In genomic region chr3:13588221-13588701, GRCh38 we compare ENCODE assay signal across 20 cellular contexts. TPM values are rescaled to one million over a fixed set of nuclear protein-coding genes. Genes with fewer than 3 reads are reported as not detected.
DNase-seq lines count a peak whose midpoint lies in the region; ATAC-seq, FAIRE-seq and TF ChIP-seq lines count a peak whose summit lies in the region.
"Had no signal": no experiment of that assay in that cellular context is flagged by ENCODE, and none has a peak within 500 bp of the region (broad histone marks: within the 10 kb centered on the region; RNA-seq: fewer than 3 reads in every experiment).

No MANE protein-coding gene starts in this region.

- H3K4me1 ChIP-seq in HepG2 (ENCODE audit: insufficient read depth, low read length) (no peaks in the 10 kb centered on the region), right lobe of liver (no peaks in the 10 kb centered on the region), osteoblast (ENCODE audit: insufficient read depth, low read length) (no peaks in the 10 kb centered on the region), upper lobe of right lung (no peaks in the 10 kb centered on the region)
- H3K4me1 ChIP-seq: SJSA1 had no signal

- BruUV-seq in HepG2 (replicated peaks; lab: Mats Ljungman, UMichigan): no TSS peak

- ATAC-seq in HepG2 (no peak), right lobe of liver (no peak), upper lobe of right lung (peak; percentile 64), GM18858 (IDR thresholded peaks at IDR 0.05; ENCODE audit: unreplicated experiment) (no peak)
- ATAC-seq: Panc1 had no signal

- H3K4me3 ChIP-seq in HepG2 (replicated peaks in 1 of 3; ENCODE audit: insufficient read depth in 1 of 3, low read depth in 2 of 3, low read length in 3 of 3) (no peak overlapping the region), right lobe of liver (no peak overlapping the region), epithelial cell of esophagus (ENCODE audit: low read length) (no peak overlapping the region), osteoblast (ENCODE audit: insufficient read depth, low read length) (no peak overlapping the region), upper lobe of right lung (no peak overlapping the region)
- H3K4me3 ChIP-seq: SJSA1 had no signal

- in situ Hi-C loops in HepG2 (cut with HindIII; ENCODE audit: extremely low pct_ligation_motif_present, low pct_unique_long_range_greater_than_20kb): no loop called here

- H3K4me2 ChIP-seq in HepG2 (ENCODE audit: low read depth, low read length) (no peak overlapping the region), osteoblast (ENCODE audit: insufficient read depth, low read length) (no peak overlapping the region)

- H3K27ac ChIP-seq in HepG2 (ENCODE audit: extremely low read length, insufficient read depth, low read length) (no peak overlapping the region), right lobe of liver (no peak overlapping the region), osteoblast (ENCODE audit: low read depth, low read length) (no peak overlapping the region), upper lobe of right lung (no peak overlapping the region)
- H3K27ac ChIP-seq: SJSA1 had no signal

- no peak for FAIRE-seq in HepG2 (lab: Jason Lieb, UNC)

- H2AFZ ChIP-seq in HepG2 (ENCODE audit: low read length): no peak overlapping the region
- no peak overlapping the region for H2AFZ ChIP-seq in osteoblast (ENCODE audit: low read length)

- H3K27me3 ChIP-seq in HepG2 (ENCODE audit: control insufficient read depth in 1 of 2, insufficient read depth in 2 of 2, low read length in 2 of 2) (peaks cover 1 to 12% of the 10 kb centered on the region in 2 experiments; a peak in 3 of 5 replicates), right lobe of liver (no peaks in the 10 kb centered on the region), osteoblast (ENCODE audit: insufficient read depth, low read length) (no peaks in the 10 kb centered on the region), upper lobe of right lung (no peaks in the 10 kb centered on the region)
- H3K27me3 ChIP-seq: SJSA1 had no signal

- intact Hi-C loops in HepG2 (cut with micrococcal nuclease; ENCODE audit: unreplicated experiment): no loop called here
- intact Hi-C loops in right lobe of liver (cut with DNase I): no loop called here
- intact Hi-C loops in upper lobe of right lung (cut with DNase I): no loop called here

- no peak overlapping the region for H3K9ac ChIP-seq in HepG2 (ENCODE audit: insufficient read depth, low read depth, low read length)

- 33% methylated on average over 15 of the region's 16 CpGs for WGBS in HepG2 (ENCODE audit: low lambda C conversion rate)
- 73% methylated on average over 8 of the region's 16 CpGs for WGBS in right lobe of liver (ENCODE audit: insufficient coverage, low coverage, low lambda C conversion rate, missing lambda C conversion rate)

- TF ChIP-seq EP300 in HepG2 (IDR thresholded peaks at IDR 0.05; ENCODE audit: low read depth in 2 of 2, low read length in 2 of 2) (no peak), HepG2 (CRISPR knock-in tag; IDR thresholded peaks at IDR 0.05; ENCODE audit: borderline replicate concordance) (no peak)

- TF ChIP-seq CTCF in HepG2 (CRISPR knock-in tag; IDR thresholded peaks at IDR 0.05): no peak
- TF ChIP-seq CTCF in right lobe of liver (IDR thresholded peaks at IDR 0.05): no peak
- no peak for TF ChIP-seq CTCF in epithelial cell of esophagus (IDR thresholded peaks at IDR 0.05; ENCODE audit: insufficient read depth, low read depth, low read length, missing control alignments)
- TF ChIP-seq CTCF in osteoblast (IDR thresholded peaks at IDR 0.05; ENCODE audit: extremely low read depth, low read depth, low read length): no peak
- TF ChIP-seq CTCF in upper lobe of right lung (IDR thresholded peaks at IDR 0.05): no peak

- TF ChIP-seq RAD21 in HepG2 (CRISPR knock-in tag; IDR thresholded peaks at IDR 0.05): no peak

- TF ChIP-seq POLR2A in HepG2 (IDR thresholded peaks at IDR 0.05; ENCODE audit: insufficient read depth in 1 of 2, low read depth in 2 of 2, low read length in 2 of 2) (no peak), right lobe of liver (IDR thresholded peaks at IDR 0.05) (no peak)

- H3K9me3 ChIP-seq in HepG2 (ENCODE audit: low read length) (no peaks in the 10 kb centered on the region), right lobe of liver (no peaks in the 10 kb centered on the region), osteoblast (ENCODE audit: low read depth, low read length) (no peaks in the 10 kb centered on the region), upper lobe of right lung (no peaks in the 10 kb centered on the region)
- H3K9me3 ChIP-seq: SJSA1 had no signal

- H4K20me1 ChIP-seq in HepG2 (ENCODE audit: insufficient read depth, low read length) (no peaks in the 10 kb centered on the region), osteoblast (ENCODE audit: insufficient read depth, low read length) (no peaks in the 10 kb centered on the region)

- POLR2A ChIA-PET in HepG2 (lab: Yijun Ruan, JAX): no interaction called here

- no peak for DNase-seq in HepG2 (ENCODE audit: low spot score)
- DNase-seq in right lobe of liver: no peak
- peak; percentile 38 for DNase-seq in epithelial cell of esophagus (ENCODE audit: low read depth)
- DNase-seq in osteoblast (ENCODE audit: insufficient read length, low spot score, missing footprints): peak; percentile 75
- DNase-seq in upper lobe of right lung: no peak
- DNase-seq in NCI-H2196 (lab: John Stamatoyannopoulos, UW; ENCODE audit: unreplicated experiment): no peak
- no peak for DNase-seq in hepatic stellate cell (ENCODE audit: low spot score)
- DNase-seq: CD4-positive, CD25-positive, alpha-beta regulatory T cell; COR-L47; DMS 273 treated with DMSO at 0.1 percent for 48 hours; DND-41; HCEC 1CT; KG1; NCI-H1417 treated with DMSO at 0.1 percent for 48 hours; NCI-H2081; NCI-H2171 treated with DMSO at 0.1 percent for 48 hours; NCI-H446 treated with DMSO at 0.1 percent for 48 hours had no signal

- H3K36me3 ChIP-seq in HepG2 (replicated peaks in 1 of 2; ENCODE audit: control insufficient read depth in 1 of 2, insufficient read depth in 2 of 2, low read length in 2 of 2) (no peaks in the 10 kb centered on the region), right lobe of liver (no peaks in the 10 kb centered on the region), osteoblast (ENCODE audit: insufficient read depth, low read length) (no peaks in the 10 kb centered on the region), upper lobe of right lung (no peaks in the 10 kb centered on the region)
- H3K36me3 ChIP-seq: SJSA1 had no signal

- H3K79me2 ChIP-seq in HepG2 (ENCODE audit: insufficient read depth, low read length): no peaks in the 10 kb centered on the region
- H3K79me2 ChIP-seq in osteoblast (ENCODE audit: insufficient read depth, low read length): no peaks in the 10 kb centered on the region

- CTCF ChIA-PET in HepG2 (lab: Yijun Ruan, JAX; ENCODE audit: low intra/inter-chr PET ratio, low total read pairs): no interaction called here

TF ChIP-seq in HepG2, 621 proteins besides CTCF, POLR2A, EP300 and RAD21:
- TF ChIP-seq CREB1 (IDR thresholded peaks at IDR 0.05): peak; percentile 72
- TF ChIP-seq CREB1 (CRISPR knock-in tag; IDR thresholded peaks at IDR 0.05): no peak
- peak; percentile 59 for TF ChIP-seq ATF7 (IDR thresholded peaks at IDR 0.05)
- TF ChIP-seq ATF7 (CRISPR knock-in tag; IDR thresholded peaks at IDR 0.05): no peak
- TF ChIP-seq ZEB1 (IDR thresholded peaks at IDR 0.05; ENCODE audit: insufficient replicate concordance, low read depth): no peak

RNA-seq across cellular contexts. Expression of gene FBLN2, which starts 39.3 kb away (rescaled TPM):
- total RNA-seq in HepG2 (2016; rRNA removed; fragmentation: Illumina TruSeq; extraction: Trizol) (not detected in 2 replicates), right lobe of liver (1 to 10 TPM; 1.9 to 4.0 (median 2.7) TPM), osteoblast (46.0 and 54.6 TPM in 2 replicates), upper lobe of right lung (32.9 TPM)
- total RNA-seq in HepG2 (2016; cell fraction: cytosol; rRNA removed; fragmentation: Illumina TruSeq; extraction: Trizol; ENCODE audit: low read depth): not detected in 2 replicates
- not detected in 2 replicates for total RNA-seq in HepG2 (2016; cell fraction: insoluble cytoplasmic fraction; rRNA removed; fragmentation: Illumina TruSeq; extraction: Trizol)
- total RNA-seq in HepG2 (2016; cell fraction: membrane; rRNA removed; fragmentation: Illumina TruSeq; extraction: Trizol): not detected in 2 replicates
- total RNA-seq in HepG2 (2016; cell fraction: nucleus; rRNA removed; fragmentation: Illumina TruSeq; extraction: Trizol): not detected in 2 replicates
- 0.04 TPM in 1 of 2 replicates, not detected in the other for polyA plus RNA-seq in HepG2 (2011; rRNA removed)
- 0.04 TPM in 2 replicates for polyA plus RNA-seq in HepG2 (2011; cell fraction: cytosol; rRNA removed)
- polyA plus RNA-seq in HepG2 (2011; cell fraction: nucleus; rRNA removed): 0.02 and 0.05 TPM in 2 replicates
- 0.05 and 0.08 TPM in 2 replicates for polyA plus RNA-seq in HepG2 (2012)
- not detected in 2 replicates for polyA plus RNA-seq in HepG2 (2016; cell fraction: cytosol; fragmentation: Illumina TruSeq; extraction: Trizol; ENCODE audit: low read depth)
- not detected in 2 replicates for polyA plus RNA-seq in HepG2 (2016; cell fraction: insoluble cytoplasmic fraction; fragmentation: Illumina TruSeq; extraction: Trizol; ENCODE audit: low read depth)
- not detected in 2 replicates for polyA plus RNA-seq in HepG2 (2016; cell fraction: membrane; fragmentation: Illumina TruSeq; extraction: Trizol; ENCODE audit: low read depth)
- polyA plus RNA-seq in HepG2 (2016; cell fraction: nucleus; fragmentation: Illumina TruSeq; extraction: Trizol; ENCODE audit: insufficient read depth, low read depth): not detected in 2 replicates
- polyA minus RNA-seq in HepG2 (2011; rRNA and poly(A)+ RNA removed; ENCODE audit: low replicate concordance): 0.06 and 0.12 TPM in 2 replicates
- not detected in 2 replicates for polyA minus RNA-seq in HepG2 (2011; cell fraction: cytosol; rRNA and poly(A)+ RNA removed)
- 0.37 TPM in 1 of 2 replicates, not detected in the other for polyA minus RNA-seq in HepG2 (2011; cell fraction: nucleus; rRNA and poly(A)+ RNA removed)
- total RNA-seq: CD4-positive, CD25-positive, alpha-beta regulatory T cell had no signal
- polyA plus RNA-seq: CD4-positive, CD25-positive, alpha-beta regulatory T cell had no signal

Comparison
In these comparisons a context has a peak if more than half of its experiments do, and no peak if none do; other contexts are left out.
1. DNase-seq: peak in epithelial cell of esophagus (single experiment) and osteoblast (single experiment); none in HepG2 (single experiment), right lobe of liver (0 of 3), upper lobe of right lung (single experiment), NCI-H2196 (single experiment) and hepatic stellate cell (single experiment).